1 cellular context compared by ENCODE assay signal in the genomic region with DNA sequence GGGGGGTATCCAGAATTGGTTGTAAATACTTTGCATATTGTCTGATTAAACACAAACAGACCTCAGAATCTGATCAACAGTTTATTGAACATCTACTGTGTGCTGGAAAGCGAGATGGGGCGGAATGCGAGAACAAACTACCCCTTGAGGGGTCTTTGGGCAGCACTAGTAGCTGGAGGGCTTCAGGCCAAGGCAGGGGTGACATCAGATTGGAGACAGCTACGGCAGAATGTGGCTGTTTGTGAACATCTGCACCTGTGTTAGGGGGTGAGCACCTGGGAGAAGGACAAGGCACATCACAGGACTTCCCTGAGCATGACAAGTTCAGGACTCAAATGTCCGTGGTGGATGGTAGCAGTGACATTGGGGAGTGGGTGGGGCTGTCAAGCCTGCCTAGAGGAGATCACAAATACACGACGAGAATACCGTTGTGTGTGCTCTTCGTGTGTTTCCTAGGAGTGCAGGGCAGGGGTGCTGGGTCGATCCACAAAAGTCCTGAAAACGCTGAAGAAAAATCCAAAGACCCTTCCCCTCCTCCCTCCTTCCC.
TF ChIP-seq lines count a peak whose summit lies in the region.

No MANE protein-coding gene starts in this region.

TF ChIP-seq in HepG2, 621 proteins besides CTCF, POLR2A, EP300 and RAD21 (continued from another document):
- TF ChIP-seq, protein P1, sequence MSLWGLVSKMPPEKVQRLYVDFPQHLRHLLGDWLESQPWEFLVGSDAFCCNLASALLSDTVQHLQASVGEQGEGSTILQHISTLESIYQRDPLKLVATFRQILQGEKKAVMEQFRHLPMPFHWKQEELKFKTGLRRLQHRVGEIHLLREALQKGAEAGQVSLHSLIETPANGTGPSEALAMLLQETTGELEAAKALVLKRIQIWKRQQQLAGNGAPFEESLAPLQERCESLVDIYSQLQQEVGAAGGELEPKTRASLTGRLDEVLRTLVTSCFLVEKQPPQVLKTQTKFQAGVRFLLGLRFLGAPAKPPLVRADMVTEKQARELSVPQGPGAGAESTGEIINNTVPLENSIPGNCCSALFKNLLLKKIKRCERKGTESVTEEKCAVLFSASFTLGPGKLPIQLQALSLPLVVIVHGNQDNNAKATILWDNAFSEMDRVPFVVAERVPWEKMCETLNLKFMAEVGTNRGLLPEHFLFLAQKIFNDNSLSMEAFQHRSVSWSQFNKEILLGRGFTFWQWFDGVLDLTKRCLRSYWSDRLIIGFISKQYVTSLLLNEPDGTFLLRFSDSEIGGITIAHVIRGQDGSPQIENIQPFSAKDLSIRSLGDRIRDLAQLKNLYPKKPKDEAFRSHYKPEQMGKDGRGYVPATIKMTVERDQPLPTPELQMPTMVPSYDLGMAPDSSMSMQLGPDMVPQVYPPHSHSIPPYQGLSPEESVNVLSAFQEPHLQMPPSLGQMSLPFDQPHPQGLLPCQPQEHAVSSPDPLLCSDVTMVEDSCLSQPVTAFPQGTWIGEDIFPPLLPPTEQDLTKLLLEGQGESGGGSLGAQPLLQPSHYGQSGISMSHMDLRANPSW (CRISPR knock-in tag; IDR thresholded peaks at IDR 0.05; ENCODE audit: borderline replicate concordance), result 0 out of 2 replicates have a peak, but pooled peaks have one; percentile 8
- peak; percentile 11 for TF ChIP-seq HNRNPH1 (optimal IDR thresholded peaks at IDR 0.05; ENCODE audit: low read depth, low read length)
- peak; percentile 98 for TF ChIP-seq PAF1 (CRISPR knock-in tag; IDR thresholded peaks at IDR 0.05)
- TF ChIP-seq AKAP8 (CRISPR knock-in tag; IDR thresholded peaks at IDR 0.05), result peak; percentile 79
- TF ChIP-seq GPN1 (CRISPR knock-in tag; IDR thresholded peaks at IDR 0.05; ENCODE audit: borderline replicate concordance), result no peak
- no peak for TF ChIP-seq BRF2 (CRISPR knock-in tag; IDR thresholded peaks at IDR 0.05)
- TF ChIP-seq ZNF7 (CRISPR knock-in tag; IDR thresholded peaks at IDR 0.05), result peak; percentile 10; the same call in 1 of the 2 replicates
- peak; percentile 84; the same call in 1 of the 2 replicates for TF ChIP-seq ZNF326 (CRISPR knock-in tag; IDR thresholded peaks at IDR 0.05; ENCODE audit: borderline replicate concordance)
- 0 out of 2 replicates have a peak, but pooled peaks have one; percentile 20 for TF ChIP-seq GZF1 (CRISPR knock-in tag; IDR thresholded peaks at IDR 0.05)
- no peak for TF ChIP-seq CREB1 (IDR thresholded peaks at IDR 0.05)
- no peak for TF ChIP-seq CREB1 (CRISPR knock-in tag; IDR thresholded peaks at IDR 0.05)
- no peak for TF ChIP-seq MAFF (IDR thresholded peaks at IDR 0.05; ENCODE audit: low read depth, low read length)
- 0 out of 2 replicates have a peak, but pooled peaks have one; percentile 68 for TF ChIP-seq ZC3H4 (CRISPR knock-in tag; IDR thresholded peaks at IDR 0.05; ENCODE audit: borderline replicate concordance)
- 0 out of 2 replicates have a peak, but pooled peaks have one; percentile 43 for TF ChIP-seq ZBTB38 (CRISPR knock-in tag; IDR thresholded peaks at IDR 0.05)
- no peak for TF ChIP-seq TMF1 (CRISPR knock-in tag; IDR thresholded peaks at IDR 0.05; ENCODE audit: low read depth)
- no peak for TF ChIP-seq ZNF614 (CRISPR knock-in tag; IDR thresholded peaks at IDR 0.05; ENCODE audit: borderline replicate concordance)
- peak; percentile 52; the same call in 1 of the 2 replicates for TF ChIP-seq SPEN (CRISPR knock-in tag; IDR thresholded peaks at IDR 0.05; ENCODE audit: low read depth)
- no peak for TF ChIP-seq TFDP2 (CRISPR knock-in tag; IDR thresholded peaks at IDR 0.05)
- peak; percentile 24 for TF ChIP-seq POLR2G (IDR thresholded peaks at IDR 0.05; ENCODE audit: low read depth, low read length)
- TF ChIP-seq FOXP4 (CRISPR knock-in tag; IDR thresholded peaks at IDR 0.05), result 0 out of 2 replicates have a peak, but pooled peaks have one; percentile 9
- TF ChIP-seq U2AF2 (IDR thresholded peaks at IDR 0.05; ENCODE audit: low read depth, low read length), result no peak
- 0 out of 2 replicates have a peak, but pooled peaks have one; percentile 37 for TF ChIP-seq EEA1 (CRISPR knock-in tag; IDR thresholded peaks at IDR 0.05; ENCODE audit: borderline replicate concordance)
- TF ChIP-seq RBM22 (optimal IDR thresholded peaks at IDR 0.05; ENCODE audit: low read length), result peak; percentile 97
- TF ChIP-seq, protein P2, sequence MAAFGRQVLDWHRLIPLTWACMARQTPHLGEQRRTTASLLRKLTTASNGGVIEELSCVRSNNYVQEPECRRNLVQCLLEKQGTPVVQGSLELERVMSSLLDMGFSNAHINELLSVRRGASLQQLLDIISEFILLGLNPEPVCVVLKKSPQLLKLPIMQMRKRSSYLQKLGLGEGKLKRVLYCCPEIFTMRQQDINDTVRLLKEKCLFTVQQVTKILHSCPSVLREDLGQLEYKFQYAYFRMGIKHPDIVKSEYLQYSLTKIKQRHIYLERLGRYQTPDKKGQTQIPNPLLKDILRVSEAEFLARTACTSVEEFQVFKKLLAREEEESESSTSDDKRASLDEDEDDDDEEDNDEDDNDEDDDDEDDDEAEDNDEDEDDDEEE (CRISPR knock-in tag; IDR thresholded peaks at IDR 0.05), result no peak
- TF ChIP-seq ATAD3A (CRISPR knock-in tag; IDR thresholded peaks at IDR 0.05), result no peak
- TF ChIP-seq ZBTB42 (CRISPR knock-in tag; IDR thresholded peaks at IDR 0.05), result 0 out of 2 replicates have a peak, but pooled peaks have one; percentile 44
- TF ChIP-seq NR0B2 (CRISPR knock-in tag; IDR thresholded peaks at IDR 0.05), result 0 out of 2 replicates have a peak, but pooled peaks have one; percentile 25
- 0 out of 2 replicates have a peak, but pooled peaks have one; percentile 19 for TF ChIP-seq ETV5 (CRISPR knock-in tag; IDR thresholded peaks at IDR 0.05; ENCODE audit: borderline replicate concordance)
- TF ChIP-seq ATRX (CRISPR knock-in tag; IDR thresholded peaks at IDR 0.05; ENCODE audit: borderline replicate concordance), result peak; percentile 14; the same call in 1 of the 2 replicates
- peak; percentile 58; the same call in 1 of the 2 replicates for TF ChIP-seq CBX5 (CRISPR knock-in tag; IDR thresholded peaks at IDR 0.05; ENCODE audit: borderline replicate concordance)
- peak; percentile 53 for TF ChIP-seq POLR2AphosphoS5 (IDR thresholded peaks at IDR 0.05; ENCODE audit: low read depth, low read length)
- no peak for TF ChIP-seq SP2 (CRISPR knock-in tag; IDR thresholded peaks at IDR 0.05)
- TF ChIP-seq ZSCAN25 (CRISPR knock-in tag; IDR thresholded peaks at IDR 0.05), result no peak; the same call in 1 of the 2 replicates
- peak; percentile 68 for TF ChIP-seq KDM2A (CRISPR knock-in tag; IDR thresholded peaks at IDR 0.05; ENCODE audit: borderline replicate concordance, low read depth)
- no peak for TF ChIP-seq PAX8 (CRISPR knock-in tag; IDR thresholded peaks at IDR 0.05; ENCODE audit: borderline replicate concordance)
- TF ChIP-seq MTF1 (CRISPR knock-in tag; IDR thresholded peaks at IDR 0.05), result no peak
